1 cellular context compared by ENCODE assay signal in the genomic region with DNA sequence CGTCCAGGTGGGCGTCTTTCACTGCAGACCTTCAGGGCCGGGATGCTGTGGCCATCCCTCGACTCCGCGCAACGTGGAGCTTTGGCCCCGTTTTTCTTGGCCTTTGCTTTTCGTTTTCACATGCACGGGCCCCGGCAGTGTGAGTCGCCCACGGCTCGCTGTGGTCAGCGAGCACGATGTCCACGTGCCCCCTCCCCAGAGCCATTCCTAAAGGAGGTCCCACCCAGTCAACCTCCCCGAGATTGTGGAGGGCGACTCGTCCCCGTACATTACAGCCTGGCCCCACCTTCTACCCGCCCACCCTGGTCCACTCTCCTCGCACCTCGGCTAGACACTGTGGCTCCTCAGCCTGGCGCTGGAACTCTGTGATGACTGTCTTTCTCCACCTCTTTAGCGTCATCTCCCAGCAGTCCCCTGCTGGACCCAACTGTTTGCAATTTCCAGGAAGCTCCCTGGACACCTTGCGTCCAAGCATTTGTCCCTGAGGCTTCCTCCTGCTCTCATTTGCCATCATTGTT.
TF ChIP-seq lines count a peak whose summit lies in the region.

No MANE protein-coding gene starts in this region.

TF ChIP-seq in K562, 482 proteins besides CTCF, POLR2A, EP300 and RAD21 (continues in another document):
- TF ChIP-seq RBFOX2 (IDR thresholded peaks at IDR 0.05; ENCODE audit: low read depth, low read length) (peak; percentile 69), PHB (CRISPR knock-in tag; IDR thresholded peaks at IDR 0.05) (no peak), HNRNPUL1 (IDR thresholded peaks at IDR 0.05; ENCODE audit: low read length) (no peak), ZNF668 (CRISPR knock-in tag; IDR thresholded peaks at IDR 0.05) (no peak), KLF16 (IDR thresholded peaks at IDR 0.05) (no peak), LEF1 (IDR thresholded peaks at IDR 0.05) (no peak), MTA2 (IDR thresholded peaks at IDR 0.05; ENCODE audit: low read depth) (no peak), YY1 (IDR thresholded peaks at IDR 0.05; ENCODE audit: borderline replicate concordance in 1 of 3, control insufficient read depth in 1 of 3, extremely low read depth in 1 of 3, insufficient read depth in 3 of 3, insufficient read length in 1 of 3, insufficient replicate concordance in 2 of 3, low read depth in 1 of 3, low read length in 2 of 3) (no peak), ZNF311 (CRISPR knock-in tag; IDR thresholded peaks at IDR 0.05) (0 out of 2 replicates have a peak, but pooled peaks have one; percentile 26), SOX6 (IDR thresholded peaks at IDR 0.05) (no peak), RBM22 (IDR thresholded peaks at IDR 0.05; ENCODE audit: low read depth, low read length, poor library complexity, severe bottlenecking) (no peak), MYC (IDR thresholded peaks at IDR 0.05; ENCODE audit: low read depth, low read length) (no peak; the same call in 1 of the 2 replicates), MYC (CRISPR knock-in tag; IDR thresholded peaks at IDR 0.05; ENCODE audit: borderline replicate concordance, low read depth) (peak; percentile 75; the same call in 1 of the 2 replicates), LCOR (CRISPR knock-in tag; IDR thresholded peaks at IDR 0.05) (no peak; the same call in 1 of the 2 replicates), ZFP1 (CRISPR knock-in tag; IDR thresholded peaks at IDR 0.05) (0 out of 2 replicates have a peak, but pooled peaks have one; percentile 8), PTBP1 (IDR thresholded peaks at IDR 0.05; ENCODE audit: low read depth, low read length) (no peak), ZNF780A (CRISPR knock-in tag; IDR thresholded peaks at IDR 0.05) (no peak), NFIC (IDR thresholded peaks at IDR 0.05) (no peak), ZNF121 (CRISPR knock-in tag; conservative IDR thresholded peaks at IDR 0.05) (no peak), ZNF444 (CRISPR knock-in tag; IDR thresholded peaks at IDR 0.05) (no peak)
- TF ChIP-seq, protein P1, sequence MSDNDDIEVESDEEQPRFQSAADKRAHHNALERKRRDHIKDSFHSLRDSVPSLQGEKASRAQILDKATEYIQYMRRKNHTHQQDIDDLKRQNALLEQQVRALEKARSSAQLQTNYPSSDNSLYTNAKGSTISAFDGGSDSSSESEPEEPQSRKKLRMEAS (CRISPR knock-in tag; IDR thresholded peaks at IDR 0.05) = no peak
- TF ChIP-seq, protein P2, sequence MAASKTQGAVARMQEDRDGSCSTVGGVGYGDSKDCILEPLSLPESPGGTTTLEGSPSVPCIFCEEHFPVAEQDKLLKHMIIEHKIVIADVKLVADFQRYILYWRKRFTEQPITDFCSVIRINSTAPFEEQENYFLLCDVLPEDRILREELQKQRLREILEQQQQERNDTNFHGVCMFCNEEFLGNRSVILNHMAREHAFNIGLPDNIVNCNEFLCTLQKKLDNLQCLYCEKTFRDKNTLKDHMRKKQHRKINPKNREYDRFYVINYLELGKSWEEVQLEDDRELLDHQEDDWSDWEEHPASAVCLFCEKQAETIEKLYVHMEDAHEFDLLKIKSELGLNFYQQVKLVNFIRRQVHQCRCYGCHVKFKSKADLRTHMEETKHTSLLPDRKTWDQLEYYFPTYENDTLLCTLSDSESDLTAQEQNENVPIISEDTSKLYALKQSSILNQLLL (CRISPR knock-in tag; IDR thresholded peaks at IDR 0.05; ENCODE audit: borderline replicate concordance) = no peak
- TF ChIP-seq, protein P3, sequence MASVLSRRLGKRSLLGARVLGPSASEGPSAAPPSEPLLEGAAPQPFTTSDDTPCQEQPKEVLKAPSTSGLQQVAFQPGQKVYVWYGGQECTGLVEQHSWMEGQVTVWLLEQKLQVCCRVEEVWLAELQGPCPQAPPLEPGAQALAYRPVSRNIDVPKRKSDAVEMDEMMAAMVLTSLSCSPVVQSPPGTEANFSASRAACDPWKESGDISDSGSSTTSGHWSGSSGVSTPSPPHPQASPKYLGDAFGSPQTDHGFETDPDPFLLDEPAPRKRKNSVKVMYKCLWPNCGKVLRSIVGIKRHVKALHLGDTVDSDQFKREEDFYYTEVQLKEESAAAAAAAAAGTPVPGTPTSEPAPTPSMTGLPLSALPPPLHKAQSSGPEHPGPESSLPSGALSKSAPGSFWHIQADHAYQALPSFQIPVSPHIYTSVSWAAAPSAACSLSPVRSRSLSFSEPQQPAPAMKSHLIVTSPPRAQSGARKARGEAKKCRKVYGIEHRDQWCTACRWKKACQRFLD (CRISPR knock-in tag; IDR thresholded peaks at IDR 0.05) = peak; percentile 73; the same call in 1 of the 2 replicates
- TF ChIP-seq, protein P4, sequence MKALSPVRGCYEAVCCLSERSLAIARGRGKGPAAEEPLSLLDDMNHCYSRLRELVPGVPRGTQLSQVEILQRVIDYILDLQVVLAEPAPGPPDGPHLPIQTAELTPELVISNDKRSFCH (CRISPR knock-in tag; IDR thresholded peaks at IDR 0.05) = no peak
- TF ChIP-seq, protein P4 (tag; IDR thresholded peaks at IDR 0.05) = 0 out of 2 replicates have a peak, but pooled peaks have one; percentile 3
- TF ChIP-seq, protein P5, sequence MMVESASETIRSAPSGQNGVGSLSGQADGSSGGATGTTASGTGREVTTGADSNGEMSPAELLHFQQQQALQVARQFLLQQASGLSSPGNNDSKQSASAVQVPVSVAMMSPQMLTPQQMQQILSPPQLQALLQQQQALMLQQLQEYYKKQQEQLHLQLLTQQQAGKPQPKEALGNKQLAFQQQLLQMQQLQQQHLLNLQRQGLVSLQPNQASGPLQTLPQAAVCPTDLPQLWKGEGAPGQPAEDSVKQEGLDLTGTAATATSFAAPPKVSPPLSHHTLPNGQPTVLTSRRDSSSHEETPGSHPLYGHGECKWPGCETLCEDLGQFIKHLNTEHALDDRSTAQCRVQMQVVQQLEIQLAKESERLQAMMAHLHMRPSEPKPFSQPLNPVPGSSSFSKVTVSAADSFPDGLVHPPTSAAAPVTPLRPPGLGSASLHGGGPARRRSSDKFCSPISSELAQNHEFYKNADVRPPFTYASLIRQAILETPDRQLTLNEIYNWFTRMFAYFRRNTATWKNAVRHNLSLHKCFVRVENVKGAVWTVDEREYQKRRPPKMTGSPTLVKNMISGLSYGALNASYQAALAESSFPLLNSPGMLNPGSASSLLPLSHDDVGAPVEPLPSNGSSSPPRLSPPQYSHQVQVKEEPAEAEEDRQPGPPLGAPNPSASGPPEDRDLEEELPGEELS (CRISPR knock-in tag; IDR thresholded peaks at IDR 0.05; ENCODE audit: borderline replicate concordance) = no peak
- TF ChIP-seq, protein P6, sequence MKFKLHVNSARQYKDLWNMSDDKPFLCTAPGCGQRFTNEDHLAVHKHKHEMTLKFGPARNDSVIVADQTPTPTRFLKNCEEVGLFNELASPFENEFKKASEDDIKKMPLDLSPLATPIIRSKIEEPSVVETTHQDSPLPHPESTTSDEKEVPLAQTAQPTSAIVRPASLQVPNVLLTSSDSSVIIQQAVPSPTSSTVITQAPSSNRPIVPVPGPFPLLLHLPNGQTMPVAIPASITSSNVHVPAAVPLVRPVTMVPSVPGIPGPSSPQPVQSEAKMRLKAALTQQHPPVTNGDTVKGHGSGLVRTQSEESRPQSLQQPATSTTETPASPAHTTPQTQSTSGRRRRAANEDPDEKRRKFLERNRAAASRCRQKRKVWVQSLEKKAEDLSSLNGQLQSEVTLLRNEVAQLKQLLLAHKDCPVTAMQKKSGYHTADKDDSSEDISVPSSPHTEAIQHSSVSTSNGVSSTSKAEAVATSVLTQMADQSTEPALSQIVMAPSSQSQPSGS (CRISPR knock-in tag; IDR thresholded peaks at IDR 0.05) = no peak
- TF ChIP-seq, protein P7, sequence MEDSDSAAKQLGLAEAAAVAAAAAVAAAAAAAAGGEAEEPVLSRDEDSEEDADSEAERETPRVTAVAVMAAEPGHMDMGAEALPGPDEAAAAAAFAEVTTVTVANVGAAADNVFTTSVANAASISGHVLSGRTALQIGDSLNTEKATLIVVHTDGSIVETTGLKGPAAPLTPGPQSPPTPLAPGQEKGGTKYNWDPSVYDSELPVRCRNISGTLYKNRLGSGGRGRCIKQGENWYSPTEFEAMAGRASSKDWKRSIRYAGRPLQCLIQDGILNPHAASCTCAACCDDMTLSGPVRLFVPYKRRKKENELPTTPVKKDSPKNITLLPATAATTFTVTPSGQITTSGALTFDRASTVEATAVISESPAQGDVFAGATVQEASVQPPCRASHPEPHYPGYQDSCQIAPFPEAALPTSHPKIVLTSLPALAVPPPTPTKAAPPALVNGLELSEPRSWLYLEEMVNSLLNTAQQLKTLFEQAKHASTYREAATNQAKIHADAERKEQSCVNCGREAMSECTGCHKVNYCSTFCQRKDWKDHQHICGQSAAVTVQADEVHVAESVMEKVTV (CRISPR knock-in tag; IDR thresholded peaks at IDR 0.05) = no peak
- TF ChIP-seq, protein P8, sequence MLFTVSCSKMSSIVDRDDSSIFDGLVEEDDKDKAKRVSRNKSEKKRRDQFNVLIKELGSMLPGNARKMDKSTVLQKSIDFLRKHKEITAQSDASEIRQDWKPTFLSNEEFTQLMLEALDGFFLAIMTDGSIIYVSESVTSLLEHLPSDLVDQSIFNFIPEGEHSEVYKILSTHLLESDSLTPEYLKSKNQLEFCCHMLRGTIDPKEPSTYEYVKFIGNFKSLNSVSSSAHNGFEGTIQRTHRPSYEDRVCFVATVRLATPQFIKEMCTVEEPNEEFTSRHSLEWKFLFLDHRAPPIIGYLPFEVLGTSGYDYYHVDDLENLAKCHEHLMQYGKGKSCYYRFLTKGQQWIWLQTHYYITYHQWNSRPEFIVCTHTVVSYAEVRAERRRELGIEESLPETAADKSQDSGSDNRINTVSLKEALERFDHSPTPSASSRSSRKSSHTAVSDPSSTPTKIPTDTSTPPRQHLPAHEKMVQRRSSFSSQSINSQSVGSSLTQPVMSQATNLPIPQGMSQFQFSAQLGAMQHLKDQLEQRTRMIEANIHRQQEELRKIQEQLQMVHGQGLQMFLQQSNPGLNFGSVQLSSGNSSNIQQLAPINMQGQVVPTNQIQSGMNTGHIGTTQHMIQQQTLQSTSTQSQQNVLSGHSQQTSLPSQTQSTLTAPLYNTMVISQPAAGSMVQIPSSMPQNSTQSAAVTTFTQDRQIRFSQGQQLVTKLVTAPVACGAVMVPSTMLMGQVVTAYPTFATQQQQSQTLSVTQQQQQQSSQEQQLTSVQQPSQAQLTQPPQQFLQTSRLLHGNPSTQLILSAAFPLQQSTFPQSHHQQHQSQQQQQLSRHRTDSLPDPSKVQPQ (CRISPR knock-in tag; IDR thresholded peaks at IDR 0.05; ENCODE audit: borderline replicate concordance) = no peak
- TF ChIP-seq, protein P9, sequence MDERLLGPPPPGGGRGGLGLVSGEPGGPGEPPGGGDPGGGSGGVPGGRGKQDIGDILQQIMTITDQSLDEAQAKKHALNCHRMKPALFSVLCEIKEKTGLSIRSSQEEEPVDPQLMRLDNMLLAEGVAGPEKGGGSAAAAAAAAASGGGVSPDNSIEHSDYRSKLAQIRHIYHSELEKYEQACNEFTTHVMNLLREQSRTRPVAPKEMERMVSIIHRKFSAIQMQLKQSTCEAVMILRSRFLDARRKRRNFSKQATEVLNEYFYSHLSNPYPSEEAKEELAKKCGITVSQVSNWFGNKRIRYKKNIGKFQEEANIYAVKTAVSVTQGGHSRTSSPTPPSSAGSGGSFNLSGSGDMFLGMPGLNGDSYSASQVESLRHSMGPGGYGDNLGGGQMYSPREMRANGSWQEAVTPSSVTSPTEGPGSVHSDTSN (CRISPR knock-in tag; IDR thresholded peaks at IDR 0.05; ENCODE audit: low read depth) = no peak
- TF ChIP-seq, protein P9 (tag; conservative IDR thresholded peaks at IDR 0.05; ENCODE audit: low read depth) = no peak
- TF ChIP-seq, protein P10, sequence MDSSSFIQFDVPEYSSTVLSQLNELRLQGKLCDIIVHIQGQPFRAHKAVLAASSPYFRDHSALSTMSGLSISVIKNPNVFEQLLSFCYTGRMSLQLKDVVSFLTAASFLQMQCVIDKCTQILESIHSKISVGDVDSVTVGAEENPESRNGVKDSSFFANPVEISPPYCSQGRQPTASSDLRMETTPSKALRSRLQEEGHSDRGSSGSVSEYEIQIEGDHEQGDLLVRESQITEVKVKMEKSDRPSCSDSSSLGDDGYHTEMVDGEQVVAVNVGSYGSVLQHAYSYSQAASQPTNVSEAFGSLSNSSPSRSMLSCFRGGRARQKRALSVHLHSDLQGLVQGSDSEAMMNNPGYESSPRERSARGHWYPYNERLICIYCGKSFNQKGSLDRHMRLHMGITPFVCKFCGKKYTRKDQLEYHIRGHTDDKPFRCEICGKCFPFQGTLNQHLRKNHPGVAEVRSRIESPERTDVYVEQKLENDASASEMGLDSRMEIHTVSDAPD (CRISPR knock-in tag; IDR thresholded peaks at IDR 0.05) = no peak
- TF ChIP-seq, protein P11, sequence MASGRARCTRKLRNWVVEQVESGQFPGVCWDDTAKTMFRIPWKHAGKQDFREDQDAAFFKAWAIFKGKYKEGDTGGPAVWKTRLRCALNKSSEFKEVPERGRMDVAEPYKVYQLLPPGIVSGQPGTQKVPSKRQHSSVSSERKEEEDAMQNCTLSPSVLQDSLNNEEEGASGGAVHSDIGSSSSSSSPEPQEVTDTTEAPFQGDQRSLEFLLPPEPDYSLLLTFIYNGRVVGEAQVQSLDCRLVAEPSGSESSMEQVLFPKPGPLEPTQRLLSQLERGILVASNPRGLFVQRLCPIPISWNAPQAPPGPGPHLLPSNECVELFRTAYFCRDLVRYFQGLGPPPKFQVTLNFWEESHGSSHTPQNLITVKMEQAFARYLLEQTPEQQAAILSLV (tag; IDR thresholded peaks at IDR 0.05) = no peak
- TF ChIP-seq, protein P12, sequence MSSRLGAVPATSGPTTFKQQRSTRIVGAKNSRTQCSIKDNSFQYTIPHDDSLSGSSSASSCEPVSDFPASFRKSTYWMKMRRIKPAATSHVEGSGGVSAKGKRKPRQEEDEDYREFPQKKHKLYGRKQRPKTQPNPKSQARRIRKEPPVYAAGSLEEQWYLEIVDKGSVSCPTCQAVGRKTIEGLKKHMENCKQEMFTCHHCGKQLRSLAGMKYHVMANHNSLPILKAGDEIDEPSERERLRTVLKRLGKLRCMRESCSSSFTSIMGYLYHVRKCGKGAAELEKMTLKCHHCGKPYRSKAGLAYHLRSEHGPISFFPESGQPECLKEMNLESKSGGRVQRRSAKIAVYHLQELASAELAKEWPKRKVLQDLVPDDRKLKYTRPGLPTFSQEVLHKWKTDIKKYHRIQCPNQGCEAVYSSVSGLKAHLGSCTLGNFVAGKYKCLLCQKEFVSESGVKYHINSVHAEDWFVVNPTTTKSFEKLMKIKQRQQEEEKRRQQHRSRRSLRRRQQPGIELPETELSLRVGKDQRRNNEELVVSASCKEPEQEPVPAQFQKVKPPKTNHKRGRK (tag; IDR thresholded peaks at IDR 0.05) = no peak
